29 cellular contexts compared by ENCODE assay signal in the genomic region with DNA sequence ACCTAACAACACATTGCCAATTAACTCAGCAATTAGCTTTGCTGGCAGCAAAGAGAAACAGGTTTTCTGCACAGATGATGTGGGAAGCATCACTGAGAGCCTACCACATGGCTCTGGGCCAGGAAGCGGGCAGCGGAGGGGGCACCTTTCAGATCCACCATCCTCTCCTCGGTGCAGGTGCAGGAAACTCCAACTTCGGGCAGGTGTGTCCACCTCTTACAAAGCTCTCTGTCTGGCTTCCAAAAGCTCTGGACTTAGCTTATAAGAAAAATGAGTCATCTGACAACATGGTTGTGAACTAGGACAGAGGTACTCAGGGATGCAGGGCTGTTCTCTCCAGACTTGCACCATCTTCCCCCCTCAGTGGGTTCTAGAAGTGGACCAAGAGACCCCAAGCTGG.
DNase-seq lines count a peak whose midpoint lies in the region; ATAC-seq and TF ChIP-seq lines count a peak whose summit lies in the region.
"Had no signal": no experiment of that assay in that cellular context is flagged by ENCODE, and none has a peak within 500 bp of the region (broad histone marks: within the 10 kb centered on the region; RNA-seq: fewer than 3 reads in every experiment).

No MANE protein-coding gene starts in this region.

- H3K9me2 ChIP-seq in GM23248 (ENCODE audit: insufficient read depth) (no peaks in the 10 kb centered on the region), PC-9 (ENCODE audit: insufficient read depth) (no peaks in the 10 kb centered on the region)

- POLR2A ChIA-PET in PC-9 (lab: Charles Lee; ENCODE audit: unreplicated experiment): no interaction called here

- WGBS in GM23248 (ENCODE audit: low coverage in 1 of 2, low lambda C conversion rate in 2 of 2, missing lambda C conversion rate in 2 of 2), 2 experiments: 48 to 56% methylated on average over 4 of the region's 4 CpGs

- DNase-seq in Ammon's horn (ENCODE audit: low spot score): peak; percentile 35
- peak; percentile 14 for DNase-seq in GM23248
- peak; percentile 62 to 92 for DNase-seq in PC-9
- DNase-seq in A172 (ENCODE audit: low spot score): no peak
- no peak for DNase-seq in glomerular visceral epithelial cell (ENCODE audit: extremely low spot score)
- no peak for DNase-seq in left colon
- no peak for DNase-seq in NCI-H510A (lab: John Stamatoyannopoulos, UW)
- DNase-seq: ACHN; activated CD4-positive, alpha-beta T cell treated with anti-CD3 and anti-CD28 coated beads, Interleukin-2, amount 50 U/mL, for 4 hours; activated CD8-positive, alpha-beta memory T cell treated with anti-CD3 and anti-CD28 coated beads, Interleukin-2, amount 50 U/mL, for 4 hours; activated naive CD8-positive, alpha-beta T cell treated with anti-CD3 and anti-CD28 coated beads for 36 hours; GDM1; HCEC 1CT; head of caudate nucleus; left lung; NCI-H1930; NCI-H510A treated with DMSO at 0.1 percent for 48 hours; ovary; right cardiac atrium; stimulated activated CD4-positive, alpha-beta T cell treated with anti-CD3 and anti-CD28 coated beads, Interleukin-12 subunit alpha, Interleukin-12 subunit beta, amount 100 ng/mL, for 4 hours; stimulated activated naive CD8-positive, alpha-beta T cell treated with anti-CD3 and anti-CD28 coated beads, Interleukin-15, amount 100 ng/mL, for 72 hours; T-helper 9 cell; transverse colon had no signal

- no TSS peak for BruUV-seq in PC-9 (replicated peaks; lab: Mats Ljungman, UMichigan)

- in situ Hi-C loops in GM23248 (cut with MboI): no loop called here

- intact Hi-C loops in PC-9 (cut with micrococcal nuclease; ENCODE audit: unreplicated experiment) (no loop called here), left colon (cut with DNase I, micrococcal nuclease) (no loop called here)

- H3K9me3 ChIP-seq in GM23248 (ENCODE audit: low read depth): no peaks in the 10 kb centered on the region
- no peaks in the 10 kb centered on the region for H3K9me3 ChIP-seq in PC-9 (ENCODE audit: insufficient read depth, low read depth)
- H3K9me3 ChIP-seq: ovary, transverse colon had no signal

- H3F3A ChIP-seq in GM23248 (ENCODE audit: insufficient read depth) (no peaks in the 10 kb centered on the region), PC-9 (ENCODE audit: insufficient read depth, low read depth) (peaks cover 36% of the 10 kb centered on the region)

- H3K27ac ChIP-seq in GM23248 (no peak overlapping the region), PC-9 (peak overlapping the region; percentile 44)
- H3K27ac ChIP-seq: C4-2B, coronary artery, left lung, ovary, transverse colon had no signal

- H3K36me3 ChIP-seq in GM23248 (ENCODE audit: low read depth) (no peaks in the 10 kb centered on the region), PC-9 (ENCODE audit: low read depth) (no peaks in the 10 kb centered on the region)
- H3K36me3 ChIP-seq: left lung, ovary, transverse colon had no signal

- no peaks in the 10 kb centered on the region for H3K4me1 ChIP-seq in GM23248 (ENCODE audit: insufficient read depth)
- peaks cover 58% of the 10 kb centered on the region for H3K4me1 ChIP-seq in PC-9 (replicated peaks; ENCODE audit: insufficient read depth)
- H3K4me1 ChIP-seq: left lung, transverse colon had no signal

- H3K4me2 ChIP-seq in GM23248 (ENCODE audit: unreplicated experiment) (no peak overlapping the region), PC-9 (peak overlapping the region; percentile 34)

- no peaks in the 10 kb centered on the region for H3K79me2 ChIP-seq in GM23248 (ENCODE audit: insufficient read depth)
- no peaks in the 10 kb centered on the region for H3K79me2 ChIP-seq in PC-9 (ENCODE audit: low read depth)

- CTCF ChIA-PET in PC-9 (lab: Charles Lee): interaction anchor here (0.6 to 1.0 kb wide), 4 partner anchors 69 to 80 kb away, joined by 3 to 5 read pairs (median 3); no protein-coding TSS in a partner anchor

- ATAC-seq in esophagus mucosa (peak; percentile 36), left colon (no peak)
- ATAC-seq: left lung; natural killer cell treated with Interleukin-12 subunit alpha and Interleukin-12 subunit beta and Interleukin-15 and Interleukin-18, amount 100 ng/mL, for 72 hours; right cardiac atrium; Right ventricle myocardium inferior; stimulated activated naive CD8-positive, alpha-beta T cell treated with anti-CD3 and anti-CD28 coated beads, Interleukin-15, amount 100 ng/mL, for 72 hours; WTC11 had no signal

- H3K27me3 ChIP-seq in GM23248 (replicated peaks; ENCODE audit: insufficient read depth) (peaks cover 44% of the 10 kb centered on the region), PC-9 (ENCODE audit: insufficient read depth, low read depth) (no peaks in the 10 kb centered on the region)
- H3K27me3 ChIP-seq: ovary had no signal

- H2AFZ ChIP-seq in GM23248 (no peak overlapping the region), PC-9 (no peak overlapping the region)

- TF ChIP-seq CTCF in PC-9 (conservative IDR thresholded peaks at IDR 0.05): no peak

- H3K4me3 ChIP-seq in GM23248: no peak overlapping the region
- no peak overlapping the region for H3K4me3 ChIP-seq in PC-9
- H3K4me3 ChIP-seq: coronary artery, left lung, ovary, transverse colon had no signal

- H3K9ac ChIP-seq in GM23248: no peak overlapping the region

- no peaks in the 10 kb centered on the region for H4K20me1 ChIP-seq in GM23248 (ENCODE audit: insufficient read depth)
- no peaks in the 10 kb centered on the region for H4K20me1 ChIP-seq in PC-9 (ENCODE audit: insufficient read depth)

Comparison
In these comparisons a context has a peak if more than half of its experiments do, and no peak if none do; other contexts are left out.
1. DNase-seq: peak in Ammon's horn (single experiment), GM23248 (single experiment) and PC-9 (2 of 2); none in A172 (single experiment), glomerular visceral epithelial cell (single experiment), left colon (0 of 2) and NCI-H510A (single experiment).